ENCODE assay signal across 1 cellular context in the genomic region with DNA sequence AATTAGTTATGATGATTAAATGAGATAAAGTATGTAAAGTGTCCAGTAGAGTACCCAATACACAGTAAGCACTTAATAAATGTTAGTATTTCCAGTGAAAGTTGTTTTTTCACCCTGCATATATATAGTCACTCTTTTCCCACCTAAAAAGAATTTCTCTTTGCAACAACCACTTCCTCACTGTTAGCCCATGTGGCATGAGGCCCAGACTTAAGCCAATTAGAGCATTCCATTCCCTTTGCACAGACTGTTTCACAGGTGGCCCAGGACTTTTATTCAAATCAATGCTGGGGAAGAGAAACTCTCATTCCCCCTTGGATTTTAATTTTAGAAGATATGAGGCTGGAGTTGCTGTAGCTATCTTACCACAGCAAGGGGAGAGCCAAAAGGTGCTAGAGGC.
TF ChIP-seq lines count a peak whose summit lies in the region.

No MANE protein-coding gene starts in this region.

TF ChIP-seq in SK-N-SH treated with all-trans-retinoic acid at 6 μM for 48 hours, 23 proteins besides CTCF, POLR2A, EP300 and RAD21 (continued from another document):
- TF ChIP-seq, protein P1, sequence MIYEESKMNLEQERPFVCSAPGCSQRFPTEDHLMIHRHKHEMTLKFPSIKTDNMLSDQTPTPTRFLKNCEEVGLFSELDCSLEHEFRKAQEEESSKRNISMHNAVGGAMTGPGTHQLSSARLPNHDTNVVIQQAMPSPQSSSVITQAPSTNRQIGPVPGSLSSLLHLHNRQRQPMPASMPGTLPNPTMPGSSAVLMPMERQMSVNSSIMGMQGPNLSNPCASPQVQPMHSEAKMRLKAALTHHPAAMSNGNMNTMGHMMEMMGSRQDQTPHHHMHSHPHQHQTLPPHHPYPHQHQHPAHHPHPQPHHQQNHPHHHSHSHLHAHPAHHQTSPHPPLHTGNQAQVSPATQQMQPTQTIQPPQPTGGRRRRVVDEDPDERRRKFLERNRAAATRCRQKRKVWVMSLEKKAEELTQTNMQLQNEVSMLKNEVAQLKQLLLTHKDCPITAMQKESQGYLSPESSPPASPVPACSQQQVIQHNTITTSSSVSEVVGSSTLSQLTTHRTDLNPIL (CRISPR knock-in tag; IDR thresholded peaks at IDR 0.05; ENCODE audit: low read depth) = no peak
- no peak for TF ChIP-seq RARB (CRISPR knock-in tag; IDR thresholded peaks at IDR 0.05)
- TF ChIP-seq TOX (CRISPR knock-in tag; IDR thresholded peaks at IDR 0.05; ENCODE audit: borderline replicate concordance) = no peak
